Comparison of ENCODE assay signal across 18 cellular contexts in genomic region chr15:25844981-25845680, GRCh38. TPM values are rescaled to one million over a fixed set of nuclear protein-coding genes. Genes with fewer than 3 reads are reported as not detected.
DNase-seq lines count a peak whose midpoint lies in the region; ATAC-seq and TF ChIP-seq lines count a peak whose summit lies in the region.
"Had no signal": no experiment of that assay in that cellular context is flagged by ENCODE, and none has a peak within 500 bp of the region (broad histone marks: within the 10 kb centered on the region; RNA-seq: fewer than 3 reads in every experiment).

No MANE protein-coding gene starts in this region.

- CTCF ChIA-PET in IMR-90 (lab: Yijun Ruan, JAX): interaction anchor here (0.6 kb wide), 1 partner anchor 75 kb away, joined by 5 read pairs; no protein-coding TSS in a partner anchor

- DNase-seq in T-helper 1 cell (no peak), IMR-90 (no peak), left cardiac atrium (no peak), NOMO-1 treated with DMSO at 0.1 percent for 48 hours (lab: John Stamatoyannopoulos, UW; ENCODE audit: unreplicated experiment) (no peak)
- DNase-seq: activated CD4-positive, alpha-beta T cell treated with anti-CD3 and anti-CD28 coated beads, Interleukin-2, amount 50 U/mL, for 48 hours; caudate nucleus; lower lobe of right lung; naive B cell; NCI-H1417 treated with DMSO at 0.1 percent for 48 hours; T1000 had no signal

- H3K4me3 Mint-ChIP-seq in T-helper 1 cell treated with Interleukin-12 subunit alpha and Interleukin-12 subunit beta and Interleukin-4 antibody, amounts not matched to agents 30 μg/mL and 1 μg/mL, for 36 hours: no peak overlapping the region
- peak overlapping the region in 1 of 5 experiments; percentile 6 for H3K4me3 Mint-ChIP-seq in brain
- H3K4me3 Mint-ChIP-seq: CD14-positive monocyte had no signal

- H3K9me3 Mint-ChIP-seq in T-helper 1 cell treated with Interleukin-12 subunit alpha and Interleukin-12 subunit beta and Interleukin-4 antibody, amounts not matched to agents 30 μg/mL and 1 μg/mL, for 36 hours: no peaks in the 10 kb centered on the region
- H3K9me3 Mint-ChIP-seq in brain: no peaks in the 10 kb centered on the region
- H3K9me3 Mint-ChIP-seq: CD14-positive monocyte, naive B cell had no signal

- H4K8ac ChIP-seq in IMR-90 (ENCODE audit: low read depth in 2 of 2, low read length in 2 of 2): peak overlapping the region in 1 of 2 experiments; percentile 14; a peak in 2 of 4 replicates

- H3K36me3 Mint-ChIP-seq in T-helper 1 cell treated with Interleukin-12 subunit alpha and Interleukin-12 subunit beta and Interleukin-4 antibody, amounts not matched to agents 30 μg/mL and 1 μg/mL, for 36 hours (ENCODE audit: low read depth): peaks cover 29% of the 10 kb centered on the region
- no peaks in the 10 kb centered on the region for H3K36me3 Mint-ChIP-seq in brain
- H3K36me3 Mint-ChIP-seq: naive B cell had no signal

- WGBS in IMR-90 (ENCODE audit: extremely low coverage in 2 of 2, insufficient read length in 1 of 2), 2 experiments: 60% methylated on average over 1 of the region's 14 CpGs; no CpG with 5 or more reads in 1 of the 2 experiments

- no peaks in the 10 kb centered on the region for H3K9me3 ChIP-seq in IMR-90 (ENCODE audit: control insufficient read depth, insufficient read depth, low read length)
- H3K9me3 ChIP-seq: lower lobe of right lung, suprapubic skin had no signal

- H3K14ac ChIP-seq in IMR-90 (replicated peaks; ENCODE audit: low read depth, low read length): no peak overlapping the region

- no peaks in the 10 kb centered on the region; the same call in 1 of the 2 replicates for H4K20me1 ChIP-seq in IMR-90 (ENCODE audit: insufficient read depth, low read length)

- TF ChIP-seq POLR2A in IMR-90 (IDR thresholded peaks at IDR 0.05; ENCODE audit: low read depth, low read length): no peak

- H3K4me3 ChIP-seq in IMR-90 (ENCODE audit: insufficient read depth, low read depth, low read length): no peak overlapping the region
- H3K4me3 ChIP-seq in rectal smooth muscle tissue (ENCODE audit: low read length): no peak overlapping the region
- H3K4me3 ChIP-seq: lower lobe of right lung, suprapubic skin had no signal

- H3K36me3 ChIP-seq in IMR-90 (ENCODE audit: control insufficient read depth, insufficient read depth, low read length) (no peaks in the 10 kb centered on the region), rectal smooth muscle tissue (ENCODE audit: control insufficient read depth, insufficient read depth, low read length) (no peaks in the 10 kb centered on the region)
- H3K36me3 ChIP-seq: lower lobe of right lung, suprapubic skin had no signal

- no peak overlapping the region for H3K4me2 ChIP-seq in IMR-90 (ENCODE audit: low read depth, low read length)

- H3K56ac ChIP-seq in IMR-90 (ENCODE audit: extremely low read depth, insufficient read depth, low read length): no peak overlapping the region

- dilution Hi-C loops in IMR-90 (cut with HindIII; ENCODE audit: low sequenced_read_pairs, unreplicated experiment): no loop called here

- H2AK9ac ChIP-seq in IMR-90 (replicated peaks; ENCODE audit: low read depth, low read length, poor library complexity): peak overlapping the region; percentile 10

- 0 out of 2 replicates have a peak overlapping the region, but pooled peaks have one; percentile 22 for H2BK120ac ChIP-seq in IMR-90 (ENCODE audit: low read depth, low read length)

- peaks cover 59% of the 10 kb centered on the region for H3K4me1 Mint-ChIP-seq in T-helper 1 cell treated with Interleukin-12 subunit alpha and Interleukin-12 subunit beta and Interleukin-4 antibody, amounts not matched to agents 30 μg/mL and 1 μg/mL, for 36 hours (ENCODE audit: low read depth)
- peaks cover 46% of the 10 kb centered on the region for H3K4me1 Mint-ChIP-seq in brain

- ATAC-seq in IMR-90 (ENCODE audit: low read depth): no peak
- no peak for ATAC-seq in left cardiac atrium
- no peak for ATAC-seq in HG03097 (IDR thresholded peaks at IDR 0.05; ENCODE audit: low FRiP score, unreplicated experiment)
- ATAC-seq: lower lobe of right lung, Right ventricle myocardium inferior had no signal

- H3K27me3 Mint-ChIP-seq in T-helper 1 cell treated with Interleukin-12 subunit alpha and Interleukin-12 subunit beta and Interleukin-4 antibody, amounts not matched to agents 30 μg/mL and 1 μg/mL, for 36 hours (ENCODE audit: low read depth): no peaks in the 10 kb centered on the region
- peaks cover 6% of the 10 kb centered on the region for H3K27me3 Mint-ChIP-seq in brain

- peak overlapping the region; percentile 15 for H3K27ac Mint-ChIP-seq in T-helper 1 cell treated with Interleukin-12 subunit alpha and Interleukin-12 subunit beta and Interleukin-4 antibody, amounts not matched to agents 30 μg/mL and 1 μg/mL, for 36 hours
- peak overlapping the region; percentile 5 to 72 (median 12) for H3K27ac Mint-ChIP-seq in brain

- no peak overlapping the region for H3K4ac ChIP-seq in IMR-90 (ENCODE audit: low read depth, low read length)

- peaks cover 15% of the 10 kb centered on the region for H3K4me1 ChIP-seq in IMR-90 (ENCODE audit: control insufficient read depth, insufficient read depth, low read length)
- H3K4me1 ChIP-seq in rectal smooth muscle tissue (ENCODE audit: control insufficient read depth, insufficient read depth, low read length): peaks cover 22% of the 10 kb centered on the region

- H3K79me1 ChIP-seq in IMR-90 (ENCODE audit: low read depth in 1 of 2, low read length in 2 of 2): peaks cover 28 to 80% of the 10 kb centered on the region in 2 experiments

- intact Hi-C loops in IMR-90 (cut with micrococcal nuclease): no loop called here
- intact Hi-C loops in left cardiac atrium (cut with DNase I): no loop called here

- H3K27ac ChIP-seq in IMR-90 (ENCODE audit: insufficient read depth, low read length): no peak overlapping the region
- H3K27ac ChIP-seq in rectal smooth muscle tissue (ENCODE audit: low read depth, low read length): peak overlapping the region; percentile 15
- H3K27ac ChIP-seq: 22Rv1, lower lobe of right lung, suprapubic skin had no signal

- peak overlapping the region; percentile 15 for H4K5ac ChIP-seq in IMR-90 (ENCODE audit: low read depth, low read length)

- peaks cover 25% of the 10 kb centered on the region for H3K9me1 ChIP-seq in IMR-90 (ENCODE audit: insufficient read depth, low read length)

- H3K18ac ChIP-seq in IMR-90 (ENCODE audit: low read depth, low read length): no peak overlapping the region

- no peak overlapping the region for H3K9ac ChIP-seq in IMR-90 (ENCODE audit: low read depth, low read length)
- no peak overlapping the region for H3K9ac ChIP-seq in rectal smooth muscle tissue (ENCODE audit: low read length)

- H2AK5ac ChIP-seq in IMR-90 (ENCODE audit: low read depth, low read length): no peak overlapping the region; the same call in 1 of the 2 replicates

- H2BK15ac ChIP-seq in IMR-90 (ENCODE audit: low read depth, low read length): no peak overlapping the region

- no peak for TF ChIP-seq RAD21 in IMR-90 (IDR thresholded peaks at IDR 0.05; ENCODE audit: low read length)

- POLR2A ChIA-PET in IMR-90 (lab: Charles Lee; ENCODE audit: unreplicated experiment): no interaction called here

- H2AFZ ChIP-seq in IMR-90 (replicated peaks; ENCODE audit: low read length, poor library complexity): peak overlapping the region; percentile 47

- H3K27me3 ChIP-seq in IMR-90 (ENCODE audit: control insufficient read depth, insufficient read depth, low read length): no peaks in the 10 kb centered on the region
- no peaks in the 10 kb centered on the region for H3K27me3 ChIP-seq in rectal smooth muscle tissue (ENCODE audit: control insufficient read depth, insufficient read depth, low read length)
- H3K27me3 ChIP-seq: suprapubic skin had no signal

- no TSS peak for BruUV-seq in IMR-90 (replicated peaks; lab: Mats Ljungman, UMichigan)

- H3K23ac ChIP-seq in IMR-90 (ENCODE audit: low read depth, low read length): no peak overlapping the region

- no peak overlapping the region for H2BK5ac ChIP-seq in IMR-90 (ENCODE audit: low read depth, low read length, poor library complexity, severe bottlenecking)

- H2BK20ac ChIP-seq in IMR-90 (ENCODE audit: low read depth, low read length): no peak overlapping the region; the same call in 1 of the 2 replicates

- H4K91ac ChIP-seq in IMR-90 (ENCODE audit: insufficient read depth, low read depth, low read length): peak overlapping the region; percentile 32; the same call in 1 of the 2 replicates

- TF ChIP-seq CTCF in IMR-90 (conservative IDR thresholded peaks at IDR 0.05; ENCODE audit: low read depth, low read length): no peak
- TF ChIP-seq CTCF in brain (conservative IDR thresholded peaks at IDR 0.05): no peak

- in situ Hi-C loops in IMR-90 (cut with MboI; ENCODE audit: low sequenced_read_pairs): no loop called here

TF ChIP-seq in IMR-90, 13 proteins besides CTCF, POLR2A, EP300 and RAD21 (continues in another document):
- TF ChIP-seq CHD1 (IDR thresholded peaks at IDR 0.05; ENCODE audit: low read depth, low read length): no peak
- no peak for TF ChIP-seq RCOR1 (IDR thresholded peaks at IDR 0.05; ENCODE audit: insufficient replicate concordance, low read length)
- TF ChIP-seq MXI1 (IDR thresholded peaks at IDR 0.05; ENCODE audit: borderline replicate concordance, low read depth, low read length): no peak
- TF ChIP-seq MAFK (IDR thresholded peaks at IDR 0.05; ENCODE audit: low read depth, low read length): no peak
- no peak for TF ChIP-seq USF2 (IDR thresholded peaks at IDR 0.05; ENCODE audit: low read depth, low read length)
- no peak for TF ChIP-seq SMC3 (IDR thresholded peaks at IDR 0.05; ENCODE audit: low read depth, low read length)
- no peak for TF ChIP-seq RFX5 (IDR thresholded peaks at IDR 0.05; ENCODE audit: low read depth, low read length)
- no peak for TF ChIP-seq FOS (IDR thresholded peaks at IDR 0.05; ENCODE audit: low read depth, low read length)

RNA-seq across cellular contexts. Expression of gene ATP10A, which starts 18.0 kb away (rescaled TPM):
- total RNA-seq in IMR-90 (2012; rRNA removed) (12.8 and 13.8 TPM in 2 replicates), left cardiac atrium (1 to 10 TPM; 2.4 to 5.1 TPM)
- polyA plus RNA-seq in IMR-90 (2012; rRNA removed) (16.0 and 16.9 TPM in 2 replicates), brain (ENCODE audit: insufficient read depth, low read depth, low replicate concordance) (2.7 TPM)
- 8.3 and 9.4 TPM in 2 replicates for polyA plus RNA-seq in IMR-90 (2012; cell fraction: cytosol; rRNA removed)
- polyA plus RNA-seq in IMR-90 (2012; cell fraction: nucleus; rRNA removed; ENCODE audit: low replicate concordance): 23.5 and 28.3 TPM in 2 replicates
